17 cellular contexts compared by ENCODE assay signal in the genomic region with DNA sequence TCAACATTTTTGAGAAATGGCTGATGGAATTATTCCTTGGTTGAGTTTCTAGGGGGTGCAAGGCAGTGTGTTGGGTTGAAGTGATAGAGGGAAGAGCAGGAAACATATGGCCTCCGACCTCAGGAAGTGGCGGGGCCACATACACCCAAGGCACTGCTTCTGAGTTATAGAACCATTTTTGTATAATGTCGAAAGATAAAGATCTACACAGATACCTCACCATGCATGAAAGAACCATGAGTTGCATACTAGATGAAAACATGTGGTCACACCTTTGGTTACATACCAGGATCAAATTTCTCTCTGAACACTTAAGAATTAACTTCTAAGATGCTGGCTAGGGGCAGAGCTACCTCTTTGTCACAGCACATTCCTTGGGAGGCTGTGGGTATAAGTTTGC. TPM values are rescaled to one million over a fixed set of nuclear protein-coding genes. Genes with fewer than 3 reads are reported as not detected.
DNase-seq lines count a peak whose midpoint lies in the region; ATAC-seq, FAIRE-seq and TF ChIP-seq lines count a peak whose summit lies in the region.
"Had no signal": no experiment of that assay in that cellular context is flagged by ENCODE, and none has a peak within 500 bp of the region (broad histone marks: within the 10 kb centered on the region; RNA-seq: fewer than 3 reads in every experiment).

No MANE protein-coding gene starts in this region.

- H3K9me3 Mint-ChIP-seq in activated CD4-positive, alpha-beta memory T cell treated with anti-CD3 and anti-CD28 coated beads, Interleukin-2, amount 10 ng/mL, durations not matched to agents 7 days and 5 days, result no peaks in the 10 kb centered on the region
- H3K9me3 Mint-ChIP-seq in activated CD4-positive, alpha-beta memory T cell treated with anti-CD3 and anti-CD28 coated beads for 36 hours, result peaks cover 4% of the 10 kb centered on the region
- peaks cover 0 to 7% of the 10 kb centered on the region in 2 donors for H3K9me3 Mint-ChIP-seq in stimulated activated naive CD8-positive, alpha-beta T cell treated with anti-CD3 and anti-CD28 coated beads, Interleukin-15, amount 100 ng/mL, for 72 hours

- no peak overlapping the region for H3K14ac ChIP-seq in mesenchymal stem cell (ENCODE audit: low read length in 2 of 2)

- H3K4me1 ChIP-seq in mesenchymal stem cell (ENCODE audit: control insufficient read depth, insufficient read depth, low read depth, low read length), result peaks cover 3% of the 10 kb centered on the region

- peak; percentile 61 for DNase-seq in activated CD4-positive, alpha-beta memory T cell treated with anti-CD3 and anti-CD28 coated beads, Interleukin-2, amount 10 ng/mL, durations not matched to agents 7 days and 5 days
- DNase-seq in activated CD4-positive, alpha-beta memory T cell treated with anti-CD3 and anti-CD28 coated beads for 36 hours, result no peak
- DNase-seq in M059J (ENCODE audit: low read depth) (peak; percentile 51), bronchial epithelial cell (ENCODE audit: low read depth) (peak; percentile 38), kidney glomerular epithelial cell (lab: John Stamatoyannopoulos, UW) (no peak), mesenchymal stem cell (no peak)
- DNase-seq in stimulated activated naive CD8-positive, alpha-beta T cell treated with anti-CD3 and anti-CD28 coated beads, Interleukin-15, amount 100 ng/mL, for 72 hours, result no peak
- DNase-seq: activated CD4-positive, alpha-beta T cell treated with anti-CD3 and anti-CD28 coated beads, Interleukin-2, amount 50 U/mL, for 48 hours; MM.1S; NCI-H2081; NCI-H774 had no signal

- no peak for TF ChIP-seq CTCF in bronchial epithelial cell (IDR thresholded peaks at IDR 0.05; ENCODE audit: insufficient read depth, low read length, severe bottlenecking)

- no peak overlapping the region for H2BK5ac ChIP-seq in mesenchymal stem cell (ENCODE audit: low read depth, low read length, poor library complexity, severe bottlenecking)

- H3K9ac ChIP-seq in mesenchymal stem cell (ENCODE audit: low read length), result no peak overlapping the region

- H2AK5ac ChIP-seq in mesenchymal stem cell (ENCODE audit: low read length, severe bottlenecking), result no peak overlapping the region

- no peak overlapping the region for H3K27ac ChIP-seq in mesenchymal stem cell (ENCODE audit: low read length, poor library complexity, severe bottlenecking)
- H3K27ac ChIP-seq: RWPE1, thoracic aorta had no signal

- POLR2A ChIA-PET in activated CD4-positive, alpha-beta memory T cell treated with anti-CD3 and anti-CD28 coated beads, Interleukin-2, amount 10 ng/mL, durations not matched to agents 7 days and 5 days (lab: Charles Lee), result no interaction called here
- POLR2A ChIA-PET in activated CD4-positive, alpha-beta memory T cell treated with anti-CD3 and anti-CD28 coated beads for 36 hours (lab: Charles Lee), result no interaction called here

- no peak overlapping the region for H2BK15ac ChIP-seq in mesenchymal stem cell (ENCODE audit: low read depth, poor library complexity, severe bottlenecking)

- H2BK120ac ChIP-seq in mesenchymal stem cell (ENCODE audit: low read depth, low read length), result no peak overlapping the region

- H3K4me1 Mint-ChIP-seq in activated CD4-positive, alpha-beta memory T cell treated with anti-CD3 and anti-CD28 coated beads, Interleukin-2, amount 10 ng/mL, durations not matched to agents 7 days and 5 days, result peaks cover 22% of the 10 kb centered on the region
- H3K4me1 Mint-ChIP-seq in activated CD4-positive, alpha-beta memory T cell treated with anti-CD3 and anti-CD28 coated beads for 36 hours (ENCODE audit: low read depth), result peaks cover 11% of the 10 kb centered on the region
- peaks cover 15% of the 10 kb centered on the region for H3K4me1 Mint-ChIP-seq in stimulated activated naive CD8-positive, alpha-beta T cell treated with anti-CD3 and anti-CD28 coated beads, Interleukin-15, amount 100 ng/mL, for 72 hours
- H3K4me1 Mint-ChIP-seq: nephron had no signal

- no peaks in the 10 kb centered on the region for H3K36me3 Mint-ChIP-seq in activated CD4-positive, alpha-beta memory T cell treated with anti-CD3 and anti-CD28 coated beads, Interleukin-2, amount 10 ng/mL, durations not matched to agents 7 days and 5 days (ENCODE audit: low read depth)
- H3K36me3 Mint-ChIP-seq in activated CD4-positive, alpha-beta memory T cell treated with anti-CD3 and anti-CD28 coated beads for 36 hours, result peaks cover 2% of the 10 kb centered on the region

- no peaks in the 10 kb centered on the region for H3K36me3 ChIP-seq in bronchial epithelial cell (ENCODE audit: control insufficient read depth, insufficient read depth, low read length)
- H3K36me3 ChIP-seq in mesenchymal stem cell (ENCODE audit: control insufficient read depth in 1 of 2, insufficient read depth in 2 of 2, low read depth in 1 of 2, low read length in 2 of 2), result peaks cover 0 to 3% of the 10 kb centered on the region in 2 experiments
- H3K36me3 ChIP-seq: thoracic aorta had no signal

- H2BK12ac ChIP-seq in mesenchymal stem cell (ENCODE audit: low read length in 2 of 2), result no peak overlapping the region

- CTCF ChIA-PET in activated CD4-positive, alpha-beta memory T cell treated with anti-CD3 and anti-CD28 coated beads, Interleukin-2, amount 10 ng/mL, durations not matched to agents 7 days and 5 days (lab: Charles Lee), result interaction anchor here (0.8 kb wide), 1 partner anchor 9 kb away, joined by 3 read pairs; no protein-coding TSS in a partner anchor
- CTCF ChIA-PET in activated CD4-positive, alpha-beta memory T cell treated with anti-CD3 and anti-CD28 coated beads for 36 hours (lab: Charles Lee), result interaction anchor here (0.7 to 2.2 kb wide), 2 partner anchors 9 to 208 kb away, joined by 3 to 6 read pairs; no protein-coding TSS in a partner anchor

- H3K27me3 ChIP-seq in bronchial epithelial cell (ENCODE audit: control insufficient read depth, insufficient read depth, low read length) (no peaks in the 10 kb centered on the region), mesenchymal stem cell (ENCODE audit: control insufficient read depth in 1 of 2, insufficient read depth in 1 of 2, low read length in 2 of 2) (no peaks in the 10 kb centered on the region)

- intact Hi-C loops in activated CD4-positive, alpha-beta memory T cell treated with anti-CD3 and anti-CD28 coated beads for 36 hours (cut with micrococcal nuclease), result no loop called here

- no peak overlapping the region for H4K91ac ChIP-seq in mesenchymal stem cell (ENCODE audit: low read length)

- H3K27me3 Mint-ChIP-seq in activated CD4-positive, alpha-beta memory T cell treated with anti-CD3 and anti-CD28 coated beads, Interleukin-2, amount 10 ng/mL, durations not matched to agents 7 days and 5 days, result peaks cover 19% of the 10 kb centered on the region
- no peaks in the 10 kb centered on the region for H3K27me3 Mint-ChIP-seq in activated CD4-positive, alpha-beta memory T cell treated with anti-CD3 and anti-CD28 coated beads for 36 hours
- H3K27me3 Mint-ChIP-seq in stimulated activated naive CD8-positive, alpha-beta T cell treated with anti-CD3 and anti-CD28 coated beads, Interleukin-15, amount 100 ng/mL, for 72 hours, result no peaks in the 10 kb centered on the region

- H3K4me2 ChIP-seq in mesenchymal stem cell (ENCODE audit: low read length, poor library complexity, severe bottlenecking), result no peak overlapping the region

- H3K9me3 ChIP-seq in mesenchymal stem cell (ENCODE audit: control insufficient read depth, low read length), result no peaks in the 10 kb centered on the region
- H3K9me3 ChIP-seq: thoracic aorta had no signal

- FAIRE-seq in bronchial epithelial cell (lab: Jason Lieb, UNC), result no peak
- FAIRE-seq: D721Med had no signal

- no peak overlapping the region for H3K4me3 ChIP-seq in bronchial epithelial cell (ENCODE audit: low read depth, low read length)
- H3K4me3 ChIP-seq in mesenchymal stem cell (ENCODE audit: insufficient read depth in 1 of 2, low read depth in 1 of 2, low read length in 2 of 2), result no peak overlapping the region
- H3K4me3 ChIP-seq: thoracic aorta had no signal

- H2AFZ ChIP-seq in mesenchymal stem cell (ENCODE audit: low read depth, low read length), result no peak overlapping the region

- H3K27ac Mint-ChIP-seq in activated CD4-positive, alpha-beta memory T cell treated with anti-CD3 and anti-CD28 coated beads, Interleukin-2, amount 10 ng/mL, durations not matched to agents 7 days and 5 days, result no peak overlapping the region
- H3K27ac Mint-ChIP-seq in activated CD4-positive, alpha-beta memory T cell treated with anti-CD3 and anti-CD28 coated beads for 36 hours, result no peak overlapping the region
- H3K27ac Mint-ChIP-seq in stimulated activated naive CD8-positive, alpha-beta T cell treated with anti-CD3 and anti-CD28 coated beads, Interleukin-15, amount 100 ng/mL, for 72 hours, result no peak overlapping the region
- H3K27ac Mint-ChIP-seq: nephron had no signal

- H3K23ac ChIP-seq in mesenchymal stem cell (ENCODE audit: low read length in 2 of 2), result no peak overlapping the region

- H3K4ac ChIP-seq in mesenchymal stem cell (ENCODE audit: low read depth in 1 of 2, low read length in 2 of 2), result no peak overlapping the region

- 86% methylated on average over 1 of the region's 3 CpGs for WGBS in mesenchymal stem cell

- ATAC-seq in stimulated activated naive CD8-positive, alpha-beta T cell treated with anti-CD3 and anti-CD28 coated beads, Interleukin-15, amount 100 ng/mL, for 72 hours, result peak; percentile 60
- ATAC-seq in GM19397 (IDR thresholded peaks at IDR 0.05; ENCODE audit: unreplicated experiment), result no peak

- H3K18ac ChIP-seq in mesenchymal stem cell (ENCODE audit: low read depth in 1 of 2, low read length in 2 of 2), result no peak overlapping the region

- H3K79me1 ChIP-seq in mesenchymal stem cell (replicated peaks; ENCODE audit: low read length, poor library complexity, severe bottlenecking), result no peaks in the 10 kb centered on the region

- no peak overlapping the region for H4K8ac ChIP-seq in mesenchymal stem cell (ENCODE audit: low read length)

- H3K4me3 Mint-ChIP-seq in activated CD4-positive, alpha-beta memory T cell treated with anti-CD3 and anti-CD28 coated beads, Interleukin-2, amount 10 ng/mL, durations not matched to agents 7 days and 5 days, result no peak overlapping the region
- H3K4me3 Mint-ChIP-seq in activated CD4-positive, alpha-beta memory T cell treated with anti-CD3 and anti-CD28 coated beads for 36 hours, result no peak overlapping the region
- no peak overlapping the region for H3K4me3 Mint-ChIP-seq in stimulated activated naive CD8-positive, alpha-beta T cell treated with anti-CD3 and anti-CD28 coated beads, Interleukin-15, amount 100 ng/mL, for 72 hours
- H3K4me3 Mint-ChIP-seq: nephron had no signal

RNA-seq across cellular contexts. Expression of a gene that starts 23.2 kb away (rescaled TPM):
- total RNA-seq in activated CD4-positive, alpha-beta memory T cell treated with anti-CD3 and anti-CD28 coated beads, Interleukin-2, amount 10 ng/mL, durations not matched to agents 7 days and 5 days, result under 1 TPM; 0.05 to 0.18 TPM
- total RNA-seq in activated CD4-positive, alpha-beta memory T cell treated with anti-CD3 and anti-CD28 coated beads for 36 hours, result under 1 TPM in 1 of 2 experiments, not detected in 1; 0.07 TPM
- 1.8 and 2.4 TPM in 2 replicates for total RNA-seq in M059J (2014; rRNA removed; shearing (Covaris generic))
- 381 and 531 TPM in 2 replicates for total RNA-seq in bronchial epithelial cell
- 0.23 TPM for polyA plus RNA-seq in mesenchymal stem cell (2013, experiment 1 of 2)
- polyA plus RNA-seq in mesenchymal stem cell (2013, experiment 2 of 2), result 0.15 TPM
- total RNA-seq: T-helper 1 cell treated with Interleukin-12 subunit alpha and Interleukin-12 subunit beta and Interleukin-4 antibody, amounts not matched to agents 30 ng/mL and 1 ng/mL, for 36 hours had no signal

RNA-seq across cellular contexts. Expression of a gene that starts 49.7 kb away (rescaled TPM):
- not detected for total RNA-seq in activated CD4-positive, alpha-beta memory T cell treated with anti-CD3 and anti-CD28 coated beads, Interleukin-2, amount 10 ng/mL, durations not matched to agents 7 days and 5 days
- not detected for total RNA-seq in activated CD4-positive, alpha-beta memory T cell treated with anti-CD3 and anti-CD28 coated beads for 36 hours
- total RNA-seq in M059J (2014; rRNA removed; shearing (Covaris generic)), result 8.3 and 10.6 TPM in 2 replicates
- 14.0 and 15.0 TPM in 2 replicates for total RNA-seq in bronchial epithelial cell
- polyA plus RNA-seq in mesenchymal stem cell (2013, experiment 1 of 2), result 0.11 TPM
- polyA plus RNA-seq in mesenchymal stem cell (2013, experiment 2 of 2), result 0.07 TPM

Comparison
In these comparisons a context has a peak if more than half of its experiments do, and no peak if none do; other contexts are left out.
1. DNase-seq: peak in activated CD4-positive, alpha-beta memory T cell treated with anti-CD3 and anti-CD28 coated beads, Interleukin-2, amount 10 ng/mL, durations not matched to agents 7 days and 5 days (single experiment), M059J (single experiment) and bronchial epithelial cell (single experiment); none in activated CD4-positive, alpha-beta memory T cell treated with anti-CD3 and anti-CD28 coated beads for 36 hours (single experiment), stimulated activated naive CD8-positive, alpha-beta T cell treated with anti-CD3 and anti-CD28 coated beads, Interleukin-15, amount 100 ng/mL, for 72 hours (0 of 2), kidney glomerular epithelial cell (single experiment) and mesenchymal stem cell (single experiment).
2. RNA of a gene that starts 23.2 kb away (total RNA-seq): 381 to 531 TPM in bronchial epithelial cell; 1.8 to 2.4 TPM in M059J, 0.05 to 0.18 TPM in activated CD4-positive, alpha-beta memory T cell treated with anti-CD3 and anti-CD28 coated beads, Interleukin-2, amount 10 ng/mL, durations not matched to agents 7 days and 5 days and 0.07 TPM in activated CD4-positive, alpha-beta memory T cell treated with anti-CD3 and anti-CD28 coated beads for 36 hours; every median in the first group is over 100 times any median in the second.